Comparison of ENCODE assay signal across 8 cellular contexts in genomic region chr12:64451687-64452558, GRCh38. TPM values are rescaled to one million over a fixed set of nuclear protein-coding genes. Genes with fewer than 3 reads are reported as not detected.
DNase-seq lines count a peak whose midpoint lies in the region; ATAC-seq and TF ChIP-seq lines count a peak whose summit lies in the region.

Gene TBK1, plus strand, starts transcription at chr12:64452120. Its CDS starts 3,751 bp downstream, at chr12:64455871.

- H3K4me1 Mint-ChIP-seq in T-cell = peaks cover 44 to 57% (median 50%) of the 10 kb centered on the region in 3 donors

- CTCF ChIA-PET in T-cell (lab: Charles Lee) = interaction anchor here in 1 of 2 donors (0.5 kb wide), 1 partner anchor 96 kb away, joined by 7 read pairs; no protein-coding TSS in a partner anchor

- DNase-seq in GM12865 (ENCODE audit: low read depth) (peak; percentile 94), NCI-H1048 (lab: John Stamatoyannopoulos, UW) (peak; percentile 37), T-cell (peak in 32 of 34 experiments; percentile 10 to 60 (median 30)), amniotic stem cell (lab: John Stamatoyannopoulos, UW) (peak; percentile 75), left ventricle myocardium superior (peak; percentile 95), pulmonary artery endothelial cell (ENCODE audit: low read depth, low spot score) (peak; percentile 37), uterus (peak; percentile 86 to 91)

- H3K36me3 Mint-ChIP-seq in T-cell = peaks cover under 1% of the 10 kb centered on the region

- peak within 1 kb of the TSS; percentile 57 for H3K4me3 ChIP-seq in GM12865 (ENCODE audit: low read depth, low read length)
- peak within 1 kb of the TSS; percentile 93 to 97 for H3K4me3 ChIP-seq in uterus

- no peaks in the 10 kb centered on the region for H3K27me3 Mint-ChIP-seq in T-cell

- H3K27ac ChIP-seq in uterus = peak within 1 kb of the TSS; percentile 94 to 98

- intact Hi-C loops in left ventricle myocardium superior (cut with micrococcal nuclease) = no loop called here
- intact Hi-C loops in uterus (cut with DNase I; ENCODE audit: low total_unique reads) = no loop called here

- peak; percentile 82 to 91 for TF ChIP-seq POLR2A in uterus (IDR thresholded peaks at IDR 0.05)

- ATAC-seq in HG02571 (IDR thresholded peaks at IDR 0.05; ENCODE audit: unreplicated experiment) (peak; percentile 87), T-cell (replicated peaks in 1 of 4) (peak; percentile 72 to 82 (median 78)), left ventricle myocardium superior (peak; percentile 99)

- H3K27me3 ChIP-seq in uterus = no peaks in the 10 kb centered on the region

- POLR2A ChIA-PET in T-cell (lab: Charles Lee) = interaction anchor here in 1 of 2 donors (0.6 to 0.8 kb wide), 2 partner anchors 15 to 141 kb away, joined by 3 read pairs; no protein-coding TSS in a partner anchor

- H3K36me3 ChIP-seq in uterus = no peaks in the 10 kb centered on the region

- peak within 1 kb of the TSS; percentile 94 to 97 (median 94) for H3K4me3 Mint-ChIP-seq in T-cell

- no peaks in the 10 kb centered on the region for H3K9me3 Mint-ChIP-seq in T-cell

- H3K27ac Mint-ChIP-seq in T-cell = peak within 1 kb of the TSS; percentile 94 to 95

- H3K4me1 ChIP-seq in uterus = peaks cover 0 to 5% of the 10 kb centered on the region in 2 donors

- TF ChIP-seq CTCF in GM12865 (IDR thresholded peaks at IDR 0.05; ENCODE audit: insufficient read depth, low read depth, low read length, missing control alignments) (no peak), uterus (IDR thresholded peaks at IDR 0.05) (peak in 3 of 4 experiments; percentile 6 to 20 (median 19))

- no peaks in the 10 kb centered on the region for H3K9me3 ChIP-seq in uterus

RNA-seq across cellular contexts. Expression of gene TBK1, which starts in this region (rescaled TPM):
- total RNA-seq in T-cell (10 to 100 TPM in 4 of 5 donors, 1 to 10 TPM in 1; 8.9 to 20.0 (median 13.5) TPM), left ventricle myocardium superior (11.7 TPM), pulmonary artery endothelial cell (31.6 and 39.9 TPM in 2 replicates), uterus (10 to 100 TPM; 16.7 to 37.5 (median 26.0) TPM)

Comparison
In these comparisons a context has a peak if more than half of its experiments do, and no peak if none do; other contexts are left out.
1. Peak in every context shown above with its lines: DNase-seq, ATAC-seq, H3K4me3 ChIP-seq and H3K27ac ChIP-seq.
2. DNase-seq: peak in every context shown above with its lines; median percentile 95 in left ventricle myocardium superior; 94 in GM12865; 88 in uterus; 75 in amniotic stem cell; 37 in NCI-H1048; 37 in pulmonary artery endothelial cell; 30 in T-cell.